8 cellular contexts compared by ENCODE assay signal in genomic region chr10:124354411-124355382, GRCh38.
A peak's percentile ranks its signal among the peaks of the same experiment; 100 is the strongest.
DNase-seq lines count a peak whose midpoint lies in the region; ATAC-seq and TF ChIP-seq lines count a peak whose summit lies in the region.

No MANE protein-coding gene starts in this region.

- no peak overlapping the region for H3K27ac Mint-ChIP-seq in Calu3 (ENCODE audit: unreplicated experiment)
- H3K27ac Mint-ChIP-seq in GM23338 = no peak overlapping the region

- no peak for TF ChIP-seq CTCF in Calu3 (IDR thresholded peaks at IDR 0.05; ENCODE audit: unreplicated experiment)
- TF ChIP-seq CTCF in GM23338 (conservative IDR thresholded peaks at IDR 0.05; ENCODE audit: low read depth in 2 of 2) = no peak

- H3K4me3 Mint-ChIP-seq in Calu3 (ENCODE audit: low read depth, unreplicated experiment) = peak overlapping the region; percentile 53
- H3K4me3 Mint-ChIP-seq in GM23338 = no peak overlapping the region

- H3K79me2 ChIP-seq in GM23338 (replicated peaks; ENCODE audit: insufficient read depth) = no peaks in the 10 kb centered on the region

- H3K36me3 ChIP-seq in GM23338 (ENCODE audit: insufficient read depth) = no peaks in the 10 kb centered on the region

- CTCF ChIA-PET in Calu3 (lab: Charles Lee) = no interaction called here

- H4K20me1 ChIP-seq in GM23338 (replicated peaks; ENCODE audit: insufficient read depth) = no peaks in the 10 kb centered on the region

- H3K27me3 Mint-ChIP-seq in Calu3 (ENCODE audit: unreplicated experiment) (peaks cover 44% of the 10 kb centered on the region), GM23338 (ENCODE audit: insufficient read depth, low read depth, poor library complexity) (peaks cover 17% of the 10 kb centered on the region)

- peak; percentile 73 for ATAC-seq in GM23338
- no peak for ATAC-seq in HG03571 (IDR thresholded peaks at IDR 0.05; ENCODE audit: unreplicated experiment)

- no peaks in the 10 kb centered on the region for H3F3A ChIP-seq in GM23338 (replicated peaks; ENCODE audit: low read depth)

- no TSS peak for BruUV-seq in Calu3 (replicated peaks; lab: Mats Ljungman, UMichigan)

- peaks cover 10% of the 10 kb centered on the region for H3K4me1 ChIP-seq in GM23338 (ENCODE audit: insufficient read depth)

- H3K4me2 ChIP-seq in GM23338 = no peak overlapping the region

- H3K4me1 Mint-ChIP-seq in Calu3 (ENCODE audit: low read depth, unreplicated experiment) (no peaks in the 10 kb centered on the region), GM23338 (peaks cover 28% of the 10 kb centered on the region)

- H3K27me3 ChIP-seq in GM23338 (ENCODE audit: insufficient read depth) = no peaks in the 10 kb centered on the region

- DNase-seq in Calu3 (peak; percentile 58), GM23338 (ENCODE audit: low spot score) (peak; percentile 27), NCI-H345 (lab: John Stamatoyannopoulos, UW) (peak; percentile 58), glomerular visceral epithelial cell (ENCODE audit: extremely low spot score) (peak; percentile 13), posterior vena cava (ENCODE audit: low spot score) (peak; percentile 90), NCI-H1048 (lab: John Stamatoyannopoulos, UW) (no peak)
- peak; percentile 34 for DNase-seq in activated T-cell treated with anti-CD3 and anti-CD28 coated beads, Interleukin-2, amount 50 U/mL, for 1 hour

- peak overlapping the region; percentile 83 for H2AFZ ChIP-seq in GM23338

- intact Hi-C loops in Calu3 (cut with micrococcal nuclease; ENCODE audit: unreplicated experiment) (no loop called here), posterior vena cava (cut with DNase I) (no loop called here)

- H3K4me3 ChIP-seq in GM23338 = no peak overlapping the region

- no peak overlapping the region for H3K27ac ChIP-seq in GM23338 (ENCODE audit: low read depth)

- no peaks in the 10 kb centered on the region for H3K9me2 ChIP-seq in GM23338 (ENCODE audit: insufficient read depth)

- no peaks in the 10 kb centered on the region for H3K36me3 Mint-ChIP-seq in Calu3 (ENCODE audit: insufficient read depth, unreplicated experiment)
- H3K36me3 Mint-ChIP-seq in GM23338 (ENCODE audit: low read depth) = no peaks in the 10 kb centered on the region

- no peaks in the 10 kb centered on the region for H3K9me3 Mint-ChIP-seq in Calu3 (ENCODE audit: low read depth, unreplicated experiment)
- no peaks in the 10 kb centered on the region; the same call in 2 of the 3 replicates for H3K9me3 Mint-ChIP-seq in GM23338

TF ChIP-seq in GM23338, 12 proteins besides CTCF, POLR2A, EP300 and RAD21:
- TF ChIP-seq POLR2AphosphoS5 (IDR thresholded peaks at IDR 0.05; ENCODE audit: low read depth) (no peak), ZNF331 (CRISPR knock-in tag; IDR thresholded peaks at IDR 0.05; ENCODE audit: low read depth) (no peak)
